In genomic region chr11:32796425-32796824, GRCh38 we compare ENCODE assay signal across 19 cellular contexts. TPM values are rescaled to one million over a fixed set of nuclear protein-coding genes. Genes with fewer than 3 reads are reported as not detected.
DNase-seq lines count a peak whose midpoint lies in the region; ATAC-seq, FAIRE-seq and TF ChIP-seq lines count a peak whose summit lies in the region.
"Had no signal": no experiment of that assay in that cellular context is flagged by ENCODE, and none has a peak within 500 bp of the region (broad histone marks: within the 10 kb centered on the region; RNA-seq: fewer than 3 reads in every experiment).

No MANE protein-coding gene starts in this region.

- ATAC-seq in PC-3 (no peak), foreskin keratinocyte (peak; percentile 42), HG02852 (IDR thresholded peaks at IDR 0.05; ENCODE audit: unreplicated experiment) (no peak)
- ATAC-seq: CD8-positive, alpha-beta T cell; HCT116 had no signal

- H3K4me2 ChIP-seq in PC-3 (ENCODE audit: low read length), result no peak overlapping the region

- H4K20me1 ChIP-seq in PC-3 (ENCODE audit: low read length), result no peaks in the 10 kb centered on the region

- no TSS peak for BruUV-seq in PC-3 (replicated peaks; lab: Mats Ljungman, UMichigan)

- no peaks in the 10 kb centered on the region for H3K9me3 ChIP-seq in PC-3 (ENCODE audit: low read length)

- DNase-seq in GM12891 (ENCODE audit: insufficient read length, low spot score) (no peak), PC-3 (peak; percentile 23), foreskin keratinocyte (no peak), NCI-H187 treated with DMSO at 0.1 percent for 48 hours (lab: John Stamatoyannopoulos, UW) (no peak)
- no peak for DNase-seq in effector CD8-positive, alpha-beta T cell (lab: John Stamatoyannopoulos, UW)
- DNase-seq: CD8-positive, alpha-beta T cell; COR-L47; DMS153; DND-41; GF-D8; GM23248; IMR-90 had no signal

- peak; percentile 61 for FAIRE-seq in GM12891 (lab: Jason Lieb, UNC)
- FAIRE-seq: D721Med, H54 had no signal

- no peaks in the 10 kb centered on the region for H3K9me2 ChIP-seq in PC-3 (replicated peaks; ENCODE audit: low read length)

- POLR2A ChIA-PET in PC-3 (lab: Charles Lee; ENCODE audit: unreplicated experiment), result no interaction called here

- TF ChIP-seq POLR2A in GM12891 (IDR thresholded peaks at IDR 0.05; ENCODE audit: low read depth, low read length), result no peak

- H3K27ac ChIP-seq in PC-3 (ENCODE audit: low read length), result no peak overlapping the region
- no peak overlapping the region for H3K27ac ChIP-seq in foreskin keratinocyte
- H3K27ac ChIP-seq: GM23248, HL-60 had no signal

- no peak for TF ChIP-seq CTCF in PC-3 (conservative IDR thresholded peaks at IDR 0.05; ENCODE audit: low read depth, low read length)
- TF ChIP-seq CTCF in foreskin keratinocyte (conservative IDR thresholded peaks at IDR 0.05), result no peak

- H3K4me1 ChIP-seq in PC-3 (ENCODE audit: insufficient read depth, low read length) (peaks cover 15% of the 10 kb centered on the region), foreskin keratinocyte (no peaks in the 10 kb centered on the region)

- no peak overlapping the region for H3K9ac ChIP-seq in PC-3 (ENCODE audit: low read length)
- H3K9ac ChIP-seq: GM23248 had no signal

- H2AFZ ChIP-seq in PC-3 (ENCODE audit: low read length), result no peak overlapping the region
- H2AFZ ChIP-seq: GM23248 had no signal

- peaks cover 3% of the 10 kb centered on the region for H3F3A ChIP-seq in PC-3 (ENCODE audit: low read length, unreplicated experiment)

- no peaks in the 10 kb centered on the region for H3K36me3 ChIP-seq in PC-3 (ENCODE audit: low read depth, low read length)

- H3K27me3 ChIP-seq in PC-3 (ENCODE audit: low read length) (no peaks in the 10 kb centered on the region), foreskin keratinocyte (no peaks in the 10 kb centered on the region)

- CTCF ChIA-PET in PC-3 (lab: Charles Lee), result interaction anchor here (0.6 kb wide), 1 partner anchor 39 kb away, joined by 3 read pairs; no protein-coding TSS in a partner anchor

- no peak overlapping the region for H3K4me3 ChIP-seq in PC-3 (ENCODE audit: low read length)
- H3K4me3 ChIP-seq: GM23248 had no signal

- no peaks in the 10 kb centered on the region for H3K79me2 ChIP-seq in PC-3 (ENCODE audit: low read length)

- intact Hi-C loops in PC-3 (cut with micrococcal nuclease), result no loop called here

TF ChIP-seq in GM12891, 5 proteins besides CTCF, POLR2A, EP300 and RAD21:
- TF ChIP-seq SPI1 (IDR thresholded peaks at IDR 0.05; ENCODE audit: low read depth, low read length) (no peak), PAX5 (IDR thresholded peaks at IDR 0.05; ENCODE audit: insufficient read depth, low read length, severe bottlenecking) (no peak), POLR2AphosphoS5 (IDR thresholded peaks at IDR 0.05; ENCODE audit: low read depth, low read length) (no peak), POU2F2 (IDR thresholded peaks at IDR 0.05; ENCODE audit: low read depth, low read length) (no peak), TAF1 (IDR thresholded peaks at IDR 0.05; ENCODE audit: low read depth, low read length) (no peak)
TF ChIP-seq in GM12891: peak in this region for 0.

RNA-seq across cellular contexts. Expression of gene CCDC73, which starts 2.0 kb away (rescaled TPM):
- polyA plus RNA-seq in GM12891 (2012; ENCODE audit: low read depth, missing spikeins), result 0.17 TPM
- total RNA-seq in PC-3 (2014; rRNA removed) (0.04 TPM in 1 of 2 replicates, not detected in the other), foreskin keratinocyte (not detected in 2 replicates)
- polyA plus RNA-seq in foreskin keratinocyte, result not detected in 2 replicates
- total RNA-seq: A673; CD8-positive, alpha-beta T cell; GM23248; IMR-90 had no signal
- polyA plus RNA-seq: BJ, GM23248, IMR-90 had no signal

RNA-seq across cellular contexts. Expression of gene PRRG4, which starts 33.3 kb away (rescaled TPM):
- polyA plus RNA-seq in GM12891 (2012; ENCODE audit: low read depth, missing spikeins), result 0.42 TPM
- 12.9 and 17.9 TPM in 2 replicates for total RNA-seq in PC-3 (2014; rRNA removed)
- total RNA-seq in foreskin keratinocyte, result 4.8 and 7.9 TPM in 2 replicates
- polyA plus RNA-seq in foreskin keratinocyte, result 2.3 and 4.1 TPM in 2 replicates
- total RNA-seq: GM23248, IMR-90 had no signal
- polyA plus RNA-seq: BJ, GM23248, IMR-90 had no signal
